In genomic region chr9:80070071-80070742, GRCh38 we compare ENCODE assay signal across 29 cellular contexts.
A peak's percentile ranks its signal among the peaks of the same experiment; 100 is the strongest.
DNase-seq lines count a peak whose midpoint lies in the region; ATAC-seq, FAIRE-seq and TF ChIP-seq lines count a peak whose summit lies in the region.
"Had no signal": no experiment of that assay in that cellular context is flagged by ENCODE, and none has a peak within 500 bp of the region (broad histone marks: within the 10 kb centered on the region; RNA-seq: fewer than 3 reads in every experiment).

No MANE protein-coding gene starts in this region.

- no peaks in the 10 kb centered on the region for H3K9me3 Mint-ChIP-seq in GM23338
- H3K9me3 Mint-ChIP-seq in stimulated activated memory B cell treated with anti-CD40 and anti-IgM and Interleukin-4, amounts not matched to agents 10 μg/mL and 1 μg/mL and 100 μg/mL, for 72 hours = peaks cover 4% of the 10 kb centered on the region
- peaks cover 3% of the 10 kb centered on the region for H3K9me3 Mint-ChIP-seq in natural killer cell treated with Interleukin-12 subunit alpha and Interleukin-12 subunit beta and Interleukin-15 and Interleukin-18, amount 100 ng/mL, for 72 hours
- H3K9me3 Mint-ChIP-seq: CD8-positive, alpha-beta T cell had no signal

- CTCF ChIA-PET in GM12878 (lab: Yijun Ruan, JAX) = no interaction called here

- SMC1A ChIA-PET in GM12878 (lab: Charles Lee; ENCODE audit: uncharacterized antibody, unreplicated experiment) = no interaction called here

- no peak for TF ChIP-seq RAD21 in GM12878 (IDR thresholded peaks at IDR 0.05; ENCODE audit: insufficient read depth, low read depth, low read length)

- RAD21 ChIA-PET in GM12878 (lab: Charles Lee; ENCODE audit: unreplicated experiment) = no interaction called here

- no peaks in the 10 kb centered on the region for H3K36me3 ChIP-seq in GM23338 (ENCODE audit: insufficient read depth)
- no peaks in the 10 kb centered on the region for H3K36me3 ChIP-seq in GM12878 (ENCODE audit: control insufficient read depth in 2 of 2, insufficient read depth in 2 of 2, low read length in 1 of 2)

- intact Hi-C loops in GM12878 (cut with micrococcal nuclease; ENCODE audit: unreplicated experiment) = no loop called here
- intact Hi-C loops in Right ventricle myocardium inferior (cut with DNase I) = no loop called here

- ATAC-seq in GM18907 (IDR thresholded peaks at IDR 0.05; ENCODE audit: unreplicated experiment) (peak; percentile 50), GM23338 (no peak), GM12878 (peak; percentile 45), Right ventricle myocardium inferior (no peak)
- peak; percentile 80 for ATAC-seq in stimulated activated memory B cell treated with anti-CD40 and anti-IgM and Interleukin-4, amounts not matched to agents 10 μg/mL and 1 μg/mL and 100 μg/mL, for 72 hours
- no peak for ATAC-seq in natural killer cell treated with Interleukin-12 subunit alpha and Interleukin-12 subunit beta and Interleukin-15 and Interleukin-18, amount 100 ng/mL, for 72 hours
- ATAC-seq: A549; CD8-positive, alpha-beta T cell; HCT116 had no signal

- DNase-seq in GM23338 (ENCODE audit: low spot score) (no peak), GM12878 (ENCODE audit: low read depth, low spot score) (no peak), OCI-M1 (lab: John Stamatoyannopoulos, UW) (no peak), Right ventricle myocardium inferior (ENCODE audit: missing footprints) (no peak)
- DNase-seq in natural killer cell treated with Interleukin-12 subunit alpha and Interleukin-12 subunit beta and Interleukin-15 and Interleukin-18, amount 100 ng/mL, for 72 hours (ENCODE audit: low spot score) = no peak
- DNase-seq: AML-193; Caco-2; CD8-positive, alpha-beta T cell; DMS 273 treated with DMSO at 0.1 percent for 48 hours; DMS79 treated with DMSO at 0.1 percent for 48 hours; GF-D8; Karpas-422; NCI-H1092; NCI-H1436; NCI-H187; NCI-H2081 treated with DMSO at 0.1 percent for 48 hours; NCI-H2171; NCI-H345; NCI-H510A treated with DMSO at 0.1 percent for 48 hours; RPMI8226; SHP77; T-helper 1 cell had no signal

- H3K27ac Mint-ChIP-seq in GM23338 = no peak overlapping the region
- H3K27ac Mint-ChIP-seq in stimulated activated memory B cell treated with anti-CD40 and anti-IgM and Interleukin-4, amounts not matched to agents 10 μg/mL and 1 μg/mL and 100 μg/mL, for 72 hours = peak overlapping the region; percentile 74
- H3K27ac Mint-ChIP-seq in natural killer cell treated with Interleukin-12 subunit alpha and Interleukin-12 subunit beta and Interleukin-15 and Interleukin-18, amount 100 ng/mL, for 72 hours = no peak overlapping the region
- H3K27ac Mint-ChIP-seq: CD8-positive, alpha-beta T cell had no signal

- peaks cover 16% of the 10 kb centered on the region for H3K4me1 Mint-ChIP-seq in GM23338
- H3K4me1 Mint-ChIP-seq in stimulated activated memory B cell treated with anti-CD40 and anti-IgM and Interleukin-4, amounts not matched to agents 10 μg/mL and 1 μg/mL and 100 μg/mL, for 72 hours = peaks cover 8% of the 10 kb centered on the region
- H3K4me1 Mint-ChIP-seq in natural killer cell treated with Interleukin-12 subunit alpha and Interleukin-12 subunit beta and Interleukin-15 and Interleukin-18, amount 100 ng/mL, for 72 hours (ENCODE audit: low read depth in 2 of 2) = no peaks in the 10 kb centered on the region

- 0 out of 4 replicates have a peak, but pooled peaks of 1 of the 2 experiments have one; percentile 30 for TF ChIP-seq EP300 in GM12878 (IDR thresholded peaks at IDR 0.05; ENCODE audit: borderline replicate concordance in 1 of 2, control insufficient read depth in 1 of 2, low read depth in 2 of 2, low read length in 2 of 2)

- no peak for TF ChIP-seq POLR2A in GM12878 (IDR thresholded peaks at IDR 0.05; ENCODE audit: low read depth, low read length)

- H3K9me3 ChIP-seq in GM12878 (replicated peaks; ENCODE audit: control insufficient read depth, insufficient read depth, low read length) = no peaks in the 10 kb centered on the region
- H3K9me3 ChIP-seq: A549, Caco-2 had no signal

- H3K27me3 ChIP-seq in GM23338 (ENCODE audit: insufficient read depth) = no peaks in the 10 kb centered on the region
- H3K27me3 ChIP-seq in GM12878 (replicated peaks in 1 of 2; ENCODE audit: control insufficient read depth in 2 of 2, insufficient read depth in 2 of 2, low read length in 1 of 2) = no peaks in the 10 kb centered on the region

- H4K20me1 ChIP-seq in GM23338 (replicated peaks; ENCODE audit: insufficient read depth) (no peaks in the 10 kb centered on the region), GM12878 (ENCODE audit: control insufficient read depth, insufficient read depth) (no peaks in the 10 kb centered on the region)

- TF ChIP-seq CTCF in GM23338 (conservative IDR thresholded peaks at IDR 0.05; ENCODE audit: low read depth in 2 of 2) = no peak
- TF ChIP-seq CTCF in GM12878 (IDR thresholded peaks at IDR 0.05 in 2 of 3, conservative IDR thresholded peaks at IDR 0.05 in 1 of 3; ENCODE audit: control insufficient read depth in 2 of 3, extremely low read depth in 1 of 3, insufficient read depth in 1 of 3, low read depth in 3 of 3, low read length in 3 of 3) = no peak

- WGBS in GM12878 (ENCODE audit: insufficient coverage, insufficient replicate concordance, low lambda C conversion rate, missing lambda C conversion rate) = 13% methylated on average over 3 of the region's 3 CpGs

- peaks cover 4% of the 10 kb centered on the region; the same call in 1 of the 2 replicates for H3K9me2 ChIP-seq in GM23338 (ENCODE audit: insufficient read depth)

- in situ Hi-C loops in GM12878 (cut with MboI) = no loop called here

- POLR2A ChIA-PET in GM12878 (lab: Charles Lee) = no interaction called here

- no peak for FAIRE-seq in GM12878 (lab: Jason Lieb, UNC)
- FAIRE-seq: A549, GM12892, H1 had no signal

- no TSS peak for BruUV-seq in GM12878 (replicated peaks; lab: Mats Ljungman, UMichigan)

- H3K4me2 ChIP-seq in GM23338 = no peak overlapping the region
- H3K4me2 ChIP-seq in GM12878 (ENCODE audit: control insufficient read depth, insufficient read depth) = no peak overlapping the region
- H3K4me2 ChIP-seq: A549 had no signal

- H2AFZ ChIP-seq in GM23338 (peak overlapping the region; percentile 66; the same call in 1 of the 2 replicates), GM12878 (ENCODE audit: control insufficient read depth, low read depth, low read length) (no peak overlapping the region)

- H3K4me3 Mint-ChIP-seq in GM23338 = no peak overlapping the region
- peak overlapping the region; percentile 4 for H3K4me3 Mint-ChIP-seq in stimulated activated memory B cell treated with anti-CD40 and anti-IgM and Interleukin-4, amounts not matched to agents 10 μg/mL and 1 μg/mL and 100 μg/mL, for 72 hours
- no peak overlapping the region for H3K4me3 Mint-ChIP-seq in natural killer cell treated with Interleukin-12 subunit alpha and Interleukin-12 subunit beta and Interleukin-15 and Interleukin-18, amount 100 ng/mL, for 72 hours
- H3K4me3 Mint-ChIP-seq: CD8-positive, alpha-beta T cell had no signal

- no peaks in the 10 kb centered on the region for H3K36me3 Mint-ChIP-seq in GM23338 (ENCODE audit: low read depth)
- H3K36me3 Mint-ChIP-seq in stimulated activated memory B cell treated with anti-CD40 and anti-IgM and Interleukin-4, amounts not matched to agents 10 μg/mL and 1 μg/mL and 100 μg/mL, for 72 hours = peaks cover 6% of the 10 kb centered on the region
- H3K36me3 Mint-ChIP-seq in natural killer cell treated with Interleukin-12 subunit alpha and Interleukin-12 subunit beta and Interleukin-15 and Interleukin-18, amount 100 ng/mL, for 72 hours = no peaks in the 10 kb centered on the region
- H3K36me3 Mint-ChIP-seq: CD8-positive, alpha-beta T cell had no signal

- peaks cover 16% of the 10 kb centered on the region; the same call in 1 of the 2 replicates for H3K4me1 ChIP-seq in GM23338 (ENCODE audit: insufficient read depth)
- no peaks in the 10 kb centered on the region for H3K4me1 ChIP-seq in GM12878 (ENCODE audit: control insufficient read depth, insufficient read depth, low read length)
- H3K4me1 ChIP-seq: A549, Caco-2 had no signal

- no peak overlapping the region for H3K9ac ChIP-seq in GM12878 (ENCODE audit: control insufficient read depth, insufficient read depth, low read length)

- no peaks in the 10 kb centered on the region for H3K79me2 ChIP-seq in GM23338 (replicated peaks; ENCODE audit: insufficient read depth)
- no peaks in the 10 kb centered on the region for H3K79me2 ChIP-seq in GM12878 (ENCODE audit: control insufficient read depth, insufficient read depth, low read length)

- H3K4me3 ChIP-seq in GM23338 (no peak overlapping the region), GM12878 (no peak overlapping the region)
- H3K4me3 ChIP-seq: A549 had no signal

- no peak overlapping the region for H3K27ac ChIP-seq in GM23338 (ENCODE audit: low read depth)
- no peak overlapping the region for H3K27ac ChIP-seq in GM12878 (ENCODE audit: control insufficient read depth, insufficient read depth)
- H3K27ac ChIP-seq: A549, C4-2B had no signal

- no peaks in the 10 kb centered on the region for H3F3A ChIP-seq in GM23338 (replicated peaks; ENCODE audit: low read depth)

- H3K27me3 Mint-ChIP-seq in GM23338 (ENCODE audit: insufficient read depth, low read depth, poor library complexity) = no peaks in the 10 kb centered on the region
- no peaks in the 10 kb centered on the region for H3K27me3 Mint-ChIP-seq in stimulated activated memory B cell treated with anti-CD40 and anti-IgM and Interleukin-4, amounts not matched to agents 10 μg/mL and 1 μg/mL and 100 μg/mL, for 72 hours
- H3K27me3 Mint-ChIP-seq in natural killer cell treated with Interleukin-12 subunit alpha and Interleukin-12 subunit beta and Interleukin-15 and Interleukin-18, amount 100 ng/mL, for 72 hours = peaks cover 0 to 19% of the 10 kb centered on the region in 2 donors

TF ChIP-seq in GM23338, 12 proteins besides CTCF, POLR2A, EP300 and RAD21 (continues in another document):
- TF ChIP-seq ZNF331 (CRISPR knock-in tag; IDR thresholded peaks at IDR 0.05; ENCODE audit: low read depth) (no peak), STAT1 (IDR thresholded peaks at IDR 0.05; ENCODE audit: unreplicated experiment) (no peak)

TF ChIP-seq in GM12878, 131 proteins besides CTCF, POLR2A, EP300 and RAD21:
- TF ChIP-seq MTA2 (IDR thresholded peaks at IDR 0.05; ENCODE audit: low read depth) = peak; percentile 59
- TF ChIP-seq ETV6 (conservative IDR thresholded peaks at IDR 0.05 in 1 of 2, IDR thresholded peaks at IDR 0.05 in 1 of 2; ENCODE audit: borderline replicate concordance in 1 of 2, low read depth in 1 of 2) = no peak
- TF ChIP-seq SPI1 (IDR thresholded peaks at IDR 0.05; ENCODE audit: borderline replicate concordance, insufficient read depth, low read depth, low read length) = peak; percentile 34; the same call in 1 of the 2 replicates

Comparison
In these comparisons a context has a peak if more than half of its experiments do, and no peak if none do; other contexts are left out.
1. ATAC-seq: peak in GM18907 (single experiment), GM12878 (single experiment) and stimulated activated memory B cell treated with anti-CD40 and anti-IgM and Interleukin-4, amounts not matched to agents 10 μg/mL and 1 μg/mL and 100 μg/mL, for 72 hours (single experiment); none in GM23338 (single experiment), natural killer cell treated with Interleukin-12 subunit alpha and Interleukin-12 subunit beta and Interleukin-15 and Interleukin-18, amount 100 ng/mL, for 72 hours (0 of 2) and Right ventricle myocardium inferior (single experiment).